Comparison of ENCODE assay signal across 8 cellular contexts in genomic region chr2:27627963-27628766, GRCh38. TPM values are rescaled to one million over a fixed set of nuclear protein-coding genes. Genes with fewer than 3 reads are reported as not detected.
A peak's percentile ranks its signal among the peaks of the same experiment; 100 is the strongest.
DNase-seq lines count a peak whose midpoint lies in the region; ATAC-seq and FAIRE-seq lines count a peak whose summit lies in the region.

No MANE protein-coding gene starts in this region.

- H3K27me3 Mint-ChIP-seq in CD8-positive, alpha-beta memory T cell, result no peaks in the 10 kb centered on the region

- peaks cover 15 to 23% (median 22%) of the 10 kb centered on the region in 3 donors for H3K4me1 Mint-ChIP-seq in CD8-positive, alpha-beta memory T cell

- H3K4me3 ChIP-seq in CD8-positive, alpha-beta memory T cell (ENCODE audit: low read length), result peak overlapping the region; percentile 88
- peak overlapping the region; percentile 100 for H3K4me3 ChIP-seq in adipocyte (ENCODE audit: low read length)
- H3K4me3 ChIP-seq in iPS-11a (ENCODE audit: low read depth, low read length), result peak overlapping the region; percentile 92
- peak overlapping the region; percentile 69 to 78 for H3K4me3 ChIP-seq in small intestine (ENCODE audit: low read depth in 1 of 2, low read length in 2 of 2)

- no peak for DNase-seq in CD8-positive, alpha-beta memory T cell
- DNase-seq in HTR-8/SVneo (ENCODE audit: insufficient read length, low spot score) (peak; percentile 36), adipocyte (ENCODE audit: low read depth) (peak; percentile 72), small intestine (peak; percentile 30), NCI-H510A treated with DMSO at 0.1 percent for 48 hours (lab: John Stamatoyannopoulos, UW) (no peak), NCI-H345 treated with DMSO at 0.1 percent for 48 hours (lab: John Stamatoyannopoulos, UW; ENCODE audit: unreplicated experiment) (no peak)

- H3K9me3 ChIP-seq in CD8-positive, alpha-beta memory T cell (ENCODE audit: low read length), result no peaks in the 10 kb centered on the region
- H3K9me3 ChIP-seq in adipocyte (ENCODE audit: control insufficient read depth, low read length) (no peaks in the 10 kb centered on the region), small intestine (ENCODE audit: control insufficient read depth, low read depth) (no peaks in the 10 kb centered on the region)

- H3K27me3 ChIP-seq in CD8-positive, alpha-beta memory T cell (ENCODE audit: insufficient read depth, low read length, poor library complexity, severe bottlenecking), result no peaks in the 10 kb centered on the region
- H3K27me3 ChIP-seq in adipocyte (replicated peaks; ENCODE audit: control insufficient read depth, insufficient read depth, low read length), result no peaks in the 10 kb centered on the region
- H3K27me3 ChIP-seq in small intestine (ENCODE audit: control insufficient read depth in 2 of 2, insufficient read depth in 2 of 2, low read length in 2 of 2), result no peaks in the 10 kb centered on the region

- CTCF ChIA-PET in CD8-positive, alpha-beta memory T cell (lab: Charles Lee), result interaction anchor here (0.8 to 1.7 kb wide), 4 partner anchors 17 to 259 kb away, joined by 3 to 4 read pairs (median 3); partner anchors contain the start of genes PPM1G, SLC4A1AP and SUPT7L

- POLR2A ChIA-PET in CD8-positive, alpha-beta memory T cell (lab: Charles Lee), result interaction anchor here (0.7 to 1.2 kb wide), 3 partner anchors 35 to 730 kb away, joined by 3 to 4 read pairs (median 3); partner anchors contain the start of genes PPM1G, SLC4A1AP and SUPT7L

- peak overlapping the region; percentile 98 for H3K9ac ChIP-seq in adipocyte (ENCODE audit: low read length)

- peaks cover 0 to 42% (median 19%) of the 10 kb centered on the region in 3 donors for H3K36me3 Mint-ChIP-seq in CD8-positive, alpha-beta memory T cell

- FAIRE-seq in HTR-8/SVneo (lab: Jason Lieb, UNC), result no peak
- no peak for FAIRE-seq in small intestine (lab: Jason Lieb, UNC)

- H3K9me3 Mint-ChIP-seq in CD8-positive, alpha-beta memory T cell, result no peaks in the 10 kb centered on the region

- H3K4me3 Mint-ChIP-seq in CD8-positive, alpha-beta memory T cell, result peak overlapping the region in 2 of 7 donors; percentile 21 to 61

- H3K36me3 ChIP-seq in CD8-positive, alpha-beta memory T cell (ENCODE audit: insufficient read depth, low read length), result peaks cover 28% of the 10 kb centered on the region
- H3K36me3 ChIP-seq in adipocyte (ENCODE audit: control insufficient read depth, insufficient read depth, low read length, severe bottlenecking), result peaks cover 44% of the 10 kb centered on the region
- H3K36me3 ChIP-seq in small intestine (ENCODE audit: control insufficient read depth in 2 of 2, insufficient read depth in 2 of 2, low read length in 2 of 2), result peaks cover 3 to 7% of the 10 kb centered on the region in 2 donors

- H3K4me1 ChIP-seq in CD8-positive, alpha-beta memory T cell (ENCODE audit: insufficient read depth, low read length), result peaks cover 15% of the 10 kb centered on the region
- H3K4me1 ChIP-seq in adipocyte (ENCODE audit: control insufficient read depth, insufficient read depth, low read length) (peaks cover 10% of the 10 kb centered on the region), small intestine (ENCODE audit: control insufficient read depth in 2 of 2, insufficient read depth in 1 of 2, low read depth in 1 of 2, low read length in 1 of 2) (peaks cover 3 to 5% of the 10 kb centered on the region in 2 donors)

- 3 to 8% (median 5%) methylated on average over 14 to 21 of the region's 21 CpGs for WGBS in small intestine, 3 donors

- peak overlapping the region in 3 of 8 donors; percentile 48 to 83 (median 67) for H3K27ac Mint-ChIP-seq in CD8-positive, alpha-beta memory T cell

- H3K27ac ChIP-seq in CD8-positive, alpha-beta memory T cell (ENCODE audit: low read depth, low read length), result peak overlapping the region; percentile 84
- H3K27ac ChIP-seq in small intestine (ENCODE audit: low read depth in 1 of 2, low read length in 1 of 2), result peak overlapping the region in 1 of 2 donors; percentile 72

- ATAC-seq in GM19467 (IDR thresholded peaks at IDR 0.05; ENCODE audit: unreplicated experiment), result peak; percentile 19

RNA-seq across cellular contexts. Expression of gene CCDC121, which starts 0.6 kb away (rescaled TPM):
- under 1 TPM; 0.20 to 0.58 TPM for total RNA-seq in CD8-positive, alpha-beta memory T cell
- polyA plus RNA-seq in CD8-positive, alpha-beta memory T cell, result 0.62 TPM
- 1 to 10 TPM in 2 of 3 donors, under 1 TPM in 1; 0.54 to 2.0 (median 1.1) TPM for polyA plus RNA-seq in small intestine

RNA-seq across cellular contexts. Expression of gene GPN1, which starts 0.7 kb away (rescaled TPM):
- 10 to 100 TPM; 67.3 to 70.5 TPM for total RNA-seq in CD8-positive, alpha-beta memory T cell
- polyA plus RNA-seq in CD8-positive, alpha-beta memory T cell, result 63.6 TPM
- 10 to 100 TPM; 21.9 to 36.5 (median 30.6) TPM for polyA plus RNA-seq in small intestine

RNA-seq across cellular contexts. Expression of gene SUPT7L, which starts 35.2 kb away (rescaled TPM):
- 10 to 100 TPM; 31.1 to 33.6 TPM for total RNA-seq in CD8-positive, alpha-beta memory T cell
- polyA plus RNA-seq in CD8-positive, alpha-beta memory T cell, result 24.6 TPM
- 10 to 100 TPM; 16.8 to 25.5 (median 20.7) TPM for polyA plus RNA-seq in small intestine

RNA-seq across cellular contexts. Expression of gene SLC4A1AP, which starts 35.5 kb away (rescaled TPM):
- total RNA-seq in CD8-positive, alpha-beta memory T cell, result 10 to 100 TPM; 28.6 to 29.6 TPM
- 29.1 TPM for polyA plus RNA-seq in CD8-positive, alpha-beta memory T cell
- 10 to 100 TPM; 11.6 to 14.6 (median 12.7) TPM for polyA plus RNA-seq in small intestine

RNA-seq across cellular contexts. Expression of gene ZNF512, which starts 45.3 kb away (rescaled TPM):
- 10 to 100 TPM; 20.6 to 21.8 TPM for total RNA-seq in CD8-positive, alpha-beta memory T cell
- polyA plus RNA-seq in CD8-positive, alpha-beta memory T cell, result 39.1 TPM
- polyA plus RNA-seq in small intestine, result 10 to 100 TPM in 1 of 3 donors, 1 to 10 TPM in 2; 3.4 to 10.0 (median 4.3) TPM

Comparison
In these comparisons a context has a peak if more than half of its experiments do, and no peak if none do; other contexts are left out.
1. DNase-seq: peak in HTR-8/SVneo (single experiment), adipocyte (single experiment) and small intestine (single experiment); none in CD8-positive, alpha-beta memory T cell (0 of 5), NCI-H510A treated with DMSO at 0.1 percent for 48 hours (single experiment) and NCI-H345 treated with DMSO at 0.1 percent for 48 hours (single experiment).
2. Peak in every context shown above with its lines, with median percentiles within 50 percentile points of each other: H3K4me3 ChIP-seq.